In the genomic region with DNA sequence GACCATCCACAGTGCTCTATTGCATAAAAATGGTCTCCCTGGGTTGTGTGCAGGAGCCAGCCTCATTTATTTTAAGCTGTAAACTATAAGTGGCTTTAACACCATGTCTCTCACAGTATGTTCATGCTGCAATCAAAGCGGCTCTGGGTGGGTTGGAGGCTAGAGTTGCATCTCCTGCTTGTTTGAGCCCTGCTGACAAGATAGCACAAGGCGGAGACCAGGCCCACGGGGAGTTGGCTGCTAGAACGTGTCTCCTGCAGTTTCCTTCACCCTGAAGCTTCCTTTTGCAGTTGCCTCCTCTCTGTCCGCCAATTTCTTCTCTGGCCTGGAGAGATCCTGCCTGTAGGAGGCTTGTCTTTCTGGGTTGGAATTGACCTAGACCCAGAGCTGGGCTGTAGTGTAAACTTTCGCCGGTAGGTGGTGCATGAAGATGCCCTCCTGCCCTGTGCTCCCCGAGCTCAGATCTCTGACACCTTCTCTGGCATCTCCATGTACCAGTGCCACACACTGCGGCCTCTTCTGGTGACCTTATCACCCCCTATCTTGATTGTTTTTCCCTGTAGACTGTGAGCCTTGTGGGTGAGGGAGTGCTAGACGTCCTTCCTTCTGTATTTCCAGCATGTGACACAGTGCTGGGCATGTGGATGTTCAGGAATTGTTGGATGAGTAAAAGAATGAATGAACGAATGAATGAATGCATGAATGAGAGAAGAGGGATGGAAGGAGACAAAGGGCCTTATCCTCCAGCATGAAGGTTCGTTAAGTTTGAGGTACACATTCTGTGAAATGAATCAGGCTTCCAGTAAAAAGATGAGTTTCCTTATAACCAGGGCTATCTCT, we compare ENCODE assay signal across 8 cellular contexts. TPM values are rescaled to one million over a fixed set of nuclear protein-coding genes. Genes with fewer than 3 reads are reported as not detected.
DNase-seq lines count a peak whose midpoint lies in the region; ATAC-seq and TF ChIP-seq lines count a peak whose summit lies in the region.

No MANE protein-coding gene starts in this region.

- H3K27me3 Mint-ChIP-seq in glutamatergic neuron (ENCODE audit: unreplicated experiment) = peaks cover 1% of the 10 kb centered on the region
- no peaks in the 10 kb centered on the region for H3K27me3 Mint-ChIP-seq in progenitor cell of endocrine pancreas

- H3K4me1 ChIP-seq in SJCRH30 = no peaks in the 10 kb centered on the region
- H3K4me1 ChIP-seq in aorta (ENCODE audit: control insufficient read depth in 1 of 2, insufficient read depth in 2 of 2, low read length in 2 of 2) = no peaks in the 10 kb centered on the region

- H3K4me3 ChIP-seq in SJCRH30 (no peak overlapping the region), aorta (ENCODE audit: low read length in 2 of 2) (no peak overlapping the region)

- H3K9me3 ChIP-seq in SJCRH30 (replicated peaks) (no peaks in the 10 kb centered on the region), aorta (ENCODE audit: control insufficient read depth, low read length) (no peaks in the 10 kb centered on the region)

- H3K36me3 Mint-ChIP-seq in glutamatergic neuron (ENCODE audit: unreplicated experiment) (peaks cover 4% of the 10 kb centered on the region), progenitor cell of endocrine pancreas (ENCODE audit: insufficient read depth) (peaks cover 11% of the 10 kb centered on the region)

- peak; percentile 83 for TF ChIP-seq CTCF in glutamatergic neuron (IDR thresholded peaks at IDR 0.05; ENCODE audit: partially characterized antibody, unreplicated experiment)
- peak; percentile 78 for TF ChIP-seq CTCF in progenitor cell of endocrine pancreas (IDR thresholded peaks at IDR 0.05; ENCODE audit: unreplicated experiment)

- no peaks in the 10 kb centered on the region for H3K36me3 ChIP-seq in SJCRH30
- H3K36me3 ChIP-seq in aorta (ENCODE audit: control insufficient read depth in 1 of 2, insufficient read depth in 2 of 2, low read length in 1 of 2) = no peaks in the 10 kb centered on the region

- DNase-seq in DMS114 treated with DMSO at 0.1 percent for 48 hours (lab: John Stamatoyannopoulos, UW; ENCODE audit: unreplicated experiment) (peak; percentile 7), HT-29 (ENCODE audit: low spot score) (peak; percentile 87), SJCRH30 (peak; percentile 42 to 69), glutamatergic neuron (peak; percentile 83), progenitor cell of endocrine pancreas (ENCODE audit: low spot score, unreplicated experiment) (peak; percentile 56), aorta (peak; percentile 75 to 88)
- DNase-seq in activated naive CD4-positive, alpha-beta T cell treated with Interleukin-2 at 50 U/mL for 16 hours = peak; percentile 80

- 37 to 41% methylated on average over 12 of the region's 12 CpGs for WGBS in aorta, 2 donors

- intact Hi-C loops in aorta (cut with DNase I) = loop anchor here (1.0 to 2.0 kb wide), 3 partner anchors 100 to 144 kb away; no protein-coding TSS in a partner anchor

- H3K27ac Mint-ChIP-seq in glutamatergic neuron (ENCODE audit: unreplicated experiment) (no peak overlapping the region), progenitor cell of endocrine pancreas (peak overlapping the region; percentile 18)

- H3K4me3 Mint-ChIP-seq in glutamatergic neuron (ENCODE audit: unreplicated experiment) (no peak overlapping the region), progenitor cell of endocrine pancreas (ENCODE audit: low read depth) (no peak overlapping the region)

- peaks cover 6% of the 10 kb centered on the region for H3K4me1 Mint-ChIP-seq in glutamatergic neuron (ENCODE audit: low read depth, unreplicated experiment)
- H3K4me1 Mint-ChIP-seq in progenitor cell of endocrine pancreas (ENCODE audit: low read depth) = no peaks in the 10 kb centered on the region

- peaks cover 3% of the 10 kb centered on the region for H3K9me3 Mint-ChIP-seq in glutamatergic neuron (ENCODE audit: unreplicated experiment)
- no peaks in the 10 kb centered on the region for H3K9me3 Mint-ChIP-seq in progenitor cell of endocrine pancreas (ENCODE audit: low read depth)

- ATAC-seq in GM21360 (IDR thresholded peaks at IDR 0.05; ENCODE audit: unreplicated experiment) = peak; percentile 88
- ATAC-seq in aorta (ENCODE audit: low FRiP score) = peak; percentile 72

- H3K27ac ChIP-seq in SJCRH30 = no peak overlapping the region
- H3K27ac ChIP-seq in aorta (ENCODE audit: low read depth in 1 of 2, low read length in 2 of 2) = no peak overlapping the region

- H3K27me3 ChIP-seq in SJCRH30 = no peaks in the 10 kb centered on the region
- H3K27me3 ChIP-seq in aorta (ENCODE audit: control insufficient read depth in 1 of 2, insufficient read depth in 2 of 2, low read length in 1 of 2) = no peaks in the 10 kb centered on the region

RNA-seq across cellular contexts. Expression of a gene that starts 10.4 kb away (rescaled TPM):
- total RNA-seq in HT-29 (2014; rRNA removed; shearing (Covaris generic)) = 2.3 and 2.4 TPM in 2 replicates
- 0.51 and 0.55 TPM in 2 replicates for total RNA-seq in SJCRH30 (2014; rRNA removed; shearing (Covaris generic))
- total RNA-seq in glutamatergic neuron (ENCODE audit: unreplicated experiment) (5.5 TPM), progenitor cell of endocrine pancreas (7.0 and 7.4 TPM in 2 replicates), aorta (under 1 TPM; 0.42 to 0.60 TPM)
- not detected for polyA plus RNA-seq in aorta

RNA-seq across cellular contexts. Expression of a gene that starts 39.4 kb away (rescaled TPM):
- total RNA-seq in HT-29 (2014; rRNA removed; shearing (Covaris generic)) = not detected in 2 replicates
- total RNA-seq in SJCRH30 (2014; rRNA removed; shearing (Covaris generic)) = not detected in 2 replicates
- total RNA-seq in glutamatergic neuron (ENCODE audit: unreplicated experiment) (not detected), progenitor cell of endocrine pancreas (not detected in 2 replicates), aorta (under 1 TPM in 1 of 2 donors, not detected in 1; 0.60 TPM)
- polyA plus RNA-seq in aorta = not detected

RNA-seq across cellular contexts. Expression of a gene that starts 44.5 kb away (rescaled TPM):
- total RNA-seq in HT-29 (2014; rRNA removed; shearing (Covaris generic)) = 66.9 and 67.7 TPM in 2 replicates
- 187 and 191 TPM in 2 replicates for total RNA-seq in SJCRH30 (2014; rRNA removed; shearing (Covaris generic))
- total RNA-seq in glutamatergic neuron (ENCODE audit: unreplicated experiment) (257 TPM), progenitor cell of endocrine pancreas (139 and 141 TPM in 2 replicates), aorta (100 to 1,000 TPM; 190 to 198 TPM)
- 100 to 1,000 TPM in 1 of 2 donors, 10 to 100 TPM in 1; 43.7 to 158 TPM for polyA plus RNA-seq in aorta

RNA-seq across cellular contexts. Expression of a gene that starts 44.6 kb away (rescaled TPM):
- 9.6 and 12.7 TPM in 2 replicates for total RNA-seq in HT-29 (2014; rRNA removed; shearing (Covaris generic))
- total RNA-seq in SJCRH30 (2014; rRNA removed; shearing (Covaris generic)) = 9.5 and 11.9 TPM in 2 replicates
- 45.7 TPM for total RNA-seq in glutamatergic neuron (ENCODE audit: unreplicated experiment)
- total RNA-seq in progenitor cell of endocrine pancreas = 28.9 TPM in 2 replicates
- total RNA-seq in aorta = 10 to 100 TPM; 13.7 to 16.8 TPM
- 10 to 100 TPM; 20.8 to 21.8 TPM for polyA plus RNA-seq in aorta

Comparison
In these comparisons a context has a peak if more than half of its experiments do, and no peak if none do; other contexts are left out.
1. DNase-seq: peak in every context shown above with its lines; median percentile 87 in HT-29; 83 in glutamatergic neuron; 82 in aorta; 80 in activated naive CD4-positive, alpha-beta T cell treated with Interleukin-2 at 50 U/mL for 16 hours; 56 in progenitor cell of endocrine pancreas; 56 in SJCRH30; 7 in DMS114 treated with DMSO at 0.1 percent for 48 hours.